ENCODE assay signal across 15 cellular contexts in the genomic region with DNA sequence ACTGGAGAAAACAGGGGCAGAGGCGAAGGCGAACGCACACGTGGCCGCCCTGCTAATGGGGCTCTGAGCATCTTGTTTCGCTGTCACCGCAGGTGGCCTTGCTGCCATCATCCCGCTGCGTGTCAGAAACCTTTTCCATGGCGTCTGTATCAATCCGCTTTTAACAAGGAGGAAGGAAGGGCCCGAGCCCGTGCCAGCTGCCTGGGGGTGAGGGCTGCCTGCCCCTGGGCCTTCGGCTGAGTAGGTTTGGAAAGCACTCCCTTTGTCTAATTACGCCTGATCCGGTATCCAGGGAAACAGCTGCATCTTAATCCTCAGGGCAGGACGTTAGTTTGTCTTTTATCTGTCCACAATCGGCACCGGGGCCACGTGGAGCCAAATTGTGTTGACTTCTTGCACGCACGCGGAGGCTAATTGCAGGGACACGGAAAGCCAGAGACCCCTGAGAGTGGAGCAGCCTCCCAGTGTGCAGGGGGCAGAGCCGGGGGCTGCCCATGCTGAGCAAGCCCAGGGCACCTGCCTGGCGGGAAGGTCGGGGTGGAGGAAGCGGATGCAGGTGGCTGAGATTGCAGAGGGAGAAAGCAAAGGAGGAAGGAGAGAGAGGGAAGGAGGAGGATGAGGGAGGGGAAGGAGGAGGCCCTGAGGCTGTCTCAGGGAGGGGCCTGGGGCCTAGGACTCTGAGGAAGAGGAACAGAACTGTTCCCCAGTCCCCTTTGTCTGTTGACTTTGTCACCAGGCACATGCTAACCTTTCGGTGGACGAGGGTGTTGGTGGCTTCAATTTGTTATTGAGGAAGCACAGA. TPM values are rescaled to one million over a fixed set of nuclear protein-coding genes. Genes with fewer than 3 reads are reported as not detected.
A peak's percentile ranks its signal among the peaks of the same experiment; 100 is the strongest.
DNase-seq lines count a peak whose midpoint lies in the region; ATAC-seq and TF ChIP-seq lines count a peak whose summit lies in the region.
"Had no signal": no experiment of that assay in that cellular context is flagged by ENCODE, and none has a peak within 500 bp of the region (broad histone marks: within the 10 kb centered on the region; RNA-seq: fewer than 3 reads in every experiment).

No MANE protein-coding gene starts in this region.

- ATAC-seq in Right ventricle myocardium superior (ENCODE audit: poor library complexity) (peak; percentile 29), HG03460 (IDR thresholded peaks at IDR 0.05; ENCODE audit: unreplicated experiment) (no peak)
- no peak for ATAC-seq in activated CD4-positive, CD25-positive, alpha-beta regulatory T cell treated with anti-CD3 and anti-CD28 coated beads, Interleukin-2, amount 50 U/mL, for 24 hours

- H3K9ac ChIP-seq in endodermal cell (ENCODE audit: extremely low read depth, low read length, poor library complexity, severe bottlenecking) = no peak overlapping the region

- intact Hi-C loops in Right ventricle myocardium superior (cut with DNase I) = no loop called here
- intact Hi-C loops in cardiac septum (cut with DNase I) = loop anchor here (10.0 kb wide), 1 partner anchor 704 kb away; no protein-coding TSS in a partner anchor

- no peaks in the 10 kb centered on the region for H3K27me3 ChIP-seq in endodermal cell (ENCODE audit: control insufficient read depth, insufficient read depth, low read length, poor library complexity, severe bottlenecking)
- H3K27me3 ChIP-seq: testis had no signal

- H3K9me3 ChIP-seq in endodermal cell (ENCODE audit: control insufficient read depth, low read length) = no peaks in the 10 kb centered on the region
- H3K9me3 ChIP-seq: testis had no signal

- no peaks in the 10 kb centered on the region for H3K4me1 ChIP-seq in endodermal cell (ENCODE audit: control insufficient read depth, insufficient read depth, low read length)
- H3K4me1 ChIP-seq: testis had no signal

- no peak overlapping the region for H3K4me3 Mint-ChIP-seq in endodermal cell

- no peaks in the 10 kb centered on the region for H3K36me3 Mint-ChIP-seq in endodermal cell (ENCODE audit: low read depth)

- H3K4me1 Mint-ChIP-seq in endodermal cell = no peaks in the 10 kb centered on the region

- H3K27ac Mint-ChIP-seq in endodermal cell = no peak overlapping the region

- H3K4me3 ChIP-seq in endodermal cell (ENCODE audit: low read length) = no peak overlapping the region
- H3K4me3 ChIP-seq: skin epidermis, testis had no signal

- H3K36me3 ChIP-seq in endodermal cell (ENCODE audit: control insufficient read depth, insufficient read depth, low read length) = no peaks in the 10 kb centered on the region

- H3K9me3 Mint-ChIP-seq in endodermal cell = no peaks in the 10 kb centered on the region

- no peak for TF ChIP-seq CTCF in endodermal cell (conservative IDR thresholded peaks at IDR 0.05)

- H3K27ac ChIP-seq in endodermal cell (ENCODE audit: low read depth, low read length) = peak overlapping the region; percentile 87
- H3K27ac ChIP-seq: skin epidermis, testis had no signal

- 75 to 81% methylated on average over 21 to 30 of the region's 30 CpGs for WGBS in endodermal cell (ENCODE audit: insufficient coverage in 1 of 2, insufficient read length in 1 of 2), 2 experiments

- peak; percentile 53 for DNase-seq in Right ventricle myocardium superior
- no peak for DNase-seq in cardiac septum (ENCODE audit: low spot score)
- peak; percentile 96 for DNase-seq in NCI-H69 (lab: John Stamatoyannopoulos, UW)
- DNase-seq in endodermal cell = no peak
- DNase-seq in activated T-cell treated with anti-CD3 and anti-CD28 coated beads, Interleukin-2, amount 50 U/mL, for 48 hours = no peak
- DNase-seq in iPS-NIHi7 (ENCODE audit: extremely low spot score) = no peak
- DNase-seq: activated gamma-delta T cell treated with Interleukin-2 at 50 U/mL for 16 hours, caudate nucleus, NCI-H2171, SHP77 treated with DMSO at 0.1 percent for 48 hours, testis had no signal

- peaks cover 21% of the 10 kb centered on the region for H3K27me3 Mint-ChIP-seq in endodermal cell (ENCODE audit: insufficient read depth)

RNA-seq across cellular contexts. Expression of a gene that starts 19.3 kb away (rescaled TPM):
- total RNA-seq in Right ventricle myocardium superior (not detected), cardiac septum (not detected), endodermal cell (not detected)
- polyA plus RNA-seq in endodermal cell (2013, experiment 1 of 2) = 44.8 TPM
- 37.3 TPM for polyA plus RNA-seq in endodermal cell (2013, experiment 2 of 2)
- total RNA-seq: myocyte had no signal

RNA-seq across cellular contexts. Expression of a gene that starts 29.9 kb away (rescaled TPM):
- total RNA-seq in Right ventricle myocardium superior (not detected), cardiac septum (not detected), endodermal cell (not detected)
- not detected for polyA plus RNA-seq in endodermal cell (2013, experiment 1 of 2)
- not detected for polyA plus RNA-seq in endodermal cell (2013, experiment 2 of 2)
- total RNA-seq: myocyte, testis had no signal

RNA-seq across cellular contexts. Expression of a gene that starts 51.7 kb away (rescaled TPM):
- total RNA-seq in Right ventricle myocardium superior = 79.9 TPM
- total RNA-seq in cardiac septum = 87.7 TPM
- total RNA-seq in endodermal cell = 1 to 10 TPM in 1 of 2 donors, under 1 TPM in 1; 0.80 to 5.1 TPM
- polyA plus RNA-seq in endodermal cell (2013, experiment 1 of 2) = 28.1 TPM
- 20.1 TPM for polyA plus RNA-seq in endodermal cell (2013, experiment 2 of 2)

Comparison
In these comparisons a context has a peak if more than half of its experiments do, and no peak if none do; other contexts are left out.
1. DNase-seq: peak in Right ventricle myocardium superior (single experiment) and NCI-H69 (single experiment); none in cardiac septum (single experiment), endodermal cell (single experiment), activated T-cell treated with anti-CD3 and anti-CD28 coated beads, Interleukin-2, amount 50 U/mL, for 48 hours (0 of 2) and iPS-NIHi7 (single experiment).
2. RNA of a gene that starts 51.7 kb away (total RNA-seq): 87.7 TPM in cardiac septum (single experiment) and 79.9 TPM in Right ventricle myocardium superior (single experiment); 0.80 to 5.1 TPM in endodermal cell; every median in the first group is over 10 times any median in the second.